Comparison of ENCODE assay signal across 22 cellular contexts in genomic region chr2:40273623-40274236, GRCh38.
DNase-seq lines count a peak whose midpoint lies in the region; ATAC-seq and TF ChIP-seq lines count a peak whose summit lies in the region.
"Had no signal": no experiment of that assay in that cellular context is flagged by ENCODE, and none has a peak within 500 bp of the region (broad histone marks: within the 10 kb centered on the region; RNA-seq: fewer than 3 reads in every experiment).

No MANE protein-coding gene starts in this region.

- H3K79me2 ChIP-seq in GM23248 (ENCODE audit: insufficient read depth), result peaks cover 8% of the 10 kb centered on the region; the same call in 1 of the 2 replicates

- peak overlapping the region; percentile 76 for H3K27ac ChIP-seq in caudate nucleus (ENCODE audit: low read depth, low read length)
- H3K27ac ChIP-seq in heart left ventricle, result peak overlapping the region in 6 of 12 donors; percentile 0 to 52 (median 28)
- H3K27ac ChIP-seq in GM23248, result no peak overlapping the region
- H3K27ac ChIP-seq in prostate gland, result no peak overlapping the region
- no peak overlapping the region for H3K27ac ChIP-seq in effector memory CD4-positive, alpha-beta T cell (ENCODE audit: insufficient read depth, low read length, poor library complexity, severe bottlenecking)
- H3K27ac ChIP-seq: neutrophil, SJCRH30, stomach had no signal

- H3K4me2 ChIP-seq in GM23248 (ENCODE audit: unreplicated experiment), result no peak overlapping the region

- WGBS in heart left ventricle, 4 donors, result 41 to 48% (median 46%) methylated on average over 7 of the region's 7 CpGs
- WGBS in GM23248 (ENCODE audit: low coverage in 1 of 2, low lambda C conversion rate in 2 of 2, missing lambda C conversion rate in 2 of 2), 2 experiments, result 69 to 71% methylated on average over 7 of the region's 7 CpGs
- 50% methylated on average over 7 of the region's 7 CpGs for WGBS in prostate gland

- no peaks in the 10 kb centered on the region for H3K9me2 ChIP-seq in GM23248 (ENCODE audit: insufficient read depth)

- H3K27me3 ChIP-seq in heart left ventricle, result no peaks in the 10 kb centered on the region
- no peaks in the 10 kb centered on the region for H3K27me3 ChIP-seq in GM23248 (replicated peaks; ENCODE audit: insufficient read depth)
- H3K27me3 ChIP-seq in prostate gland (replicated peaks; ENCODE audit: insufficient read depth), result no peaks in the 10 kb centered on the region
- no peaks in the 10 kb centered on the region for H3K27me3 ChIP-seq in effector memory CD4-positive, alpha-beta T cell (replicated peaks; ENCODE audit: control insufficient read depth, insufficient read depth, low read length, poor library complexity, severe bottlenecking)
- H3K27me3 ChIP-seq: neutrophil, SJCRH30, stomach had no signal

- no peak overlapping the region for H2AFZ ChIP-seq in GM23248

- intact Hi-C loops in heart left ventricle (cut with DNase I), result no loop called here
- intact Hi-C loops in prostate gland (cut with DNase I), result no loop called here

- TF ChIP-seq CTCF in heart left ventricle (IDR thresholded peaks at IDR 0.05) (no peak), omental fat pad (IDR thresholded peaks at IDR 0.05) (no peak), prostate gland (IDR thresholded peaks at IDR 0.05) (no peak)

- no peak overlapping the region for H3K4me3 ChIP-seq in heart left ventricle
- no peak overlapping the region for H3K4me3 ChIP-seq in GM23248
- H3K4me3 ChIP-seq in prostate gland, result no peak overlapping the region
- H3K4me3 ChIP-seq in effector memory CD4-positive, alpha-beta T cell (ENCODE audit: insufficient read depth, low read depth, low read length, poor library complexity, severe bottlenecking), result no peak overlapping the region
- H3K4me3 ChIP-seq: SJCRH30, stomach had no signal

- DNase-seq in EH (ENCODE audit: low read depth) (peak; percentile 40), caudate nucleus (lab: John Stamatoyannopoulos, UW) (no peak), heart left ventricle (no peak), omental fat pad (ENCODE audit: low spot score) (no peak), GM23248 (no peak), DMS53 treated with DMSO at 0.1 percent for 48 hours (lab: John Stamatoyannopoulos, UW; ENCODE audit: unreplicated experiment) (no peak), prostate gland (ENCODE audit: low spot score) (no peak)
- DNase-seq in effector memory CD4-positive, alpha-beta T cell, result no peak
- DNase-seq: activated CD4-positive, CD25-positive, alpha-beta regulatory T cell; activated naive CD4-positive, alpha-beta T cell treated with anti-CD3 and anti-CD28 coated beads, Interleukin-2, amount 10 ng/mL, durations not matched to agents 7 days and 5 days; amygdala; DMS79; glutamatergic neuron; KBM-7; NCI-H2081; NCI-H2227 treated with DMSO at 0.1 percent for 48 hours; NCI-H69; SJCRH30; stimulated activated CD4-positive, alpha-beta T cell treated with anti-CD3 and anti-CD28 coated beads, Interleukin-1b, Interleukin-23, amount 100 ng/mL, for 48 hours; stomach; T1000 had no signal

- H3K9me3 ChIP-seq in heart left ventricle (no peaks in the 10 kb centered on the region), GM23248 (ENCODE audit: low read depth) (no peaks in the 10 kb centered on the region), prostate gland (no peaks in the 10 kb centered on the region)
- H3K9me3 ChIP-seq in effector memory CD4-positive, alpha-beta T cell (ENCODE audit: control insufficient read depth, low read length), result no peaks in the 10 kb centered on the region
- H3K9me3 ChIP-seq: neutrophil, SJCRH30, stomach had no signal

- no peak overlapping the region for H3K9ac ChIP-seq in GM23248

- no peaks in the 10 kb centered on the region for H4K20me1 ChIP-seq in GM23248 (ENCODE audit: insufficient read depth)

- TF ChIP-seq POLR2A in heart left ventricle (IDR thresholded peaks at IDR 0.05), result no peak
- no peak for TF ChIP-seq POLR2A in prostate gland (IDR thresholded peaks at IDR 0.05)

- in situ Hi-C loops in GM23248 (cut with MboI), result loop anchor here (25.0 kb wide), 1 partner anchor 489 kb away; no protein-coding TSS in a partner anchor

- peak in 3 of 4 donors; percentile 19 to 50 (median 33) for ATAC-seq in heart left ventricle
- peak; percentile 69 for ATAC-seq in omental fat pad (ENCODE audit: low FRiP score)

- no peaks in the 10 kb centered on the region for H3F3A ChIP-seq in GM23248 (ENCODE audit: insufficient read depth)

- H3K36me3 ChIP-seq in heart left ventricle (no peaks in the 10 kb centered on the region), GM23248 (ENCODE audit: low read depth) (no peaks in the 10 kb centered on the region), prostate gland (no peaks in the 10 kb centered on the region)
- no peaks in the 10 kb centered on the region for H3K36me3 ChIP-seq in effector memory CD4-positive, alpha-beta T cell (ENCODE audit: control insufficient read depth, insufficient read depth, low read length)
- H3K36me3 ChIP-seq: neutrophil, SJCRH30, stomach had no signal

- H3K4me1 ChIP-seq in heart left ventricle (peaks cover 0 to 78% (median 30%) of the 10 kb centered on the region in 12 donors), GM23248 (ENCODE audit: insufficient read depth) (peaks cover under 1% of the 10 kb centered on the region; the same call in 1 of the 2 replicates), prostate gland (replicated peaks) (no peaks in the 10 kb centered on the region)
- H3K4me1 ChIP-seq in effector memory CD4-positive, alpha-beta T cell (ENCODE audit: control insufficient read depth, insufficient read depth, low read length, poor library complexity, severe bottlenecking), result no peaks in the 10 kb centered on the region
